In the genomic region with DNA sequence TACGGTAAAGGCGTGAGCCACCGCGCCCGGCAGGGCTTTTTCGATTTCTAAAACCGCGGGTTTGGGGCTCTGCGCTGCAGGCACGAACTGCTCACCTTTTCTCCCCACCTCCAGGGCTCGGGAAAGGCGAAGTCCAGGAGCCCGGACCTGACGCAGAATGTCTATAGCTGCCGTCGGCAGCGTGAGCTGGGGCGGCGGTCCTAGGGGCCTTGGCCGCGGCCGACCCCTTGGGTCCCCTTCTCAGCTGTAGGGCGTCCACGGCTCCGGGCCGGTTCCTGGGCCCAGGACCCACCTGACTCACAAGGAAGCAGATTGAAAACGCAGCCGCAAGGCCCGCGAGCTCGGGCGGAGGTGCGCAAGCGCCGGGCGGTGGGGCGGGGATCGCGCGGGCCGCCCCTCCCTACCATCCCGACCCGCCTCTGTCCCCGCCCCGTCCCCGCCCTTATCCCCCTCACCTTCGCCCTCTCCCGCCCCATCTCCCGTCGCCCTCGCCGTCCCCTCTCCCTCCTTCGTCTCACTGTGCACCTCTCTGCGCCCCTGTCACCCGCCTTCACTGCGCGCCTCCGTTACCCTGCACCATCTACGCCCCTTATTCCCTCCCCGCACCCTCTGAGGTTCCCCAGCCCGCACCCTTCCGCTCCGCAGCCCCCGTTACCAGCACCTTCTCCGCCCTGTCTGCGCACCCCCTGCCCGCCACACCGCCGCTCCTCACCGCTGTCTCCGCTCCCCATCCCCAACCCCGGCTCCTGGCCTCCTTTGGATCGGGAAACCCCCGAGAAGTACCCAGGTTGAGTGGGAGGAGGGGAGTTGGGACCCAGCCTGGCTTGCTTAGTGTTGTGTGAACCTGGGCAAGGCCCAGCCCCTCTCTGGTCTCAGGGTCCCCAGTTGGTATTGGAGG, we compare ENCODE assay signal across 8 cellular contexts. TPM values are rescaled to one million over a fixed set of nuclear protein-coding genes. Genes with fewer than 3 reads are reported as not detected.
DNase-seq lines count a peak whose midpoint lies in the region; ATAC-seq and TF ChIP-seq lines count a peak whose summit lies in the region.

A gene with protein sequence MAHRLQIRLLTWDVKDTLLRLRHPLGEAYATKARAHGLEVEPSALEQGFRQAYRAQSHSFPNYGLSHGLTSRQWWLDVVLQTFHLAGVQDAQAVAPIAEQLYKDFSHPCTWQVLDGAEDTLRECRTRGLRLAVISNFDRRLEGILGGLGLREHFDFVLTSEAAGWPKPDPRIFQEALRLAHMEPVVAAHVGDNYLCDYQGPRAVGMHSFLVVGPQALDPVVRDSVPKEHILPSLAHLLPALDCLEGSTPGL (minus strand): TSS at position 353 of the 898 bp plus-strand sequence. CDS start 2,632 bp downstream, outside the sequence.

- peak; percentile 84 to 94 for ATAC-seq in activated naive CD4-positive, alpha-beta T cell treated with anti-CD3 and anti-CD28 coated beads, Interleukin-2, amount 50 U/mL, for 72 hours
- peak; percentile 77 for ATAC-seq in thoracic aorta (ENCODE audit: insufficient number of reproducible peaks, low FRiP score, low read depth)

- peaks cover 3% of the 10 kb centered on the region for H3K27me3 Mint-ChIP-seq in glutamatergic neuron (ENCODE audit: unreplicated experiment)
- H3K27me3 Mint-ChIP-seq in osteocyte (ENCODE audit: unreplicated experiment) = no peaks in the 10 kb centered on the region

- DNase-seq in EL (peak; percentile 79), H4 (ENCODE audit: low spot score) (peak; percentile 60), SK-N-SH (peak; percentile 98), glutamatergic neuron (peak; percentile 80), osteocyte (ENCODE audit: extremely low spot score, unreplicated experiment) (no peak), thoracic aorta (ENCODE audit: low spot score) (peak; percentile 31)
- DNase-seq in activated naive CD4-positive, alpha-beta T cell treated with anti-CD3 and anti-CD28 coated beads, Interleukin-2, amount 50 U/mL, for 72 hours (ENCODE audit: low spot score in 2 of 2) = peak; percentile 83 to 88

- H3K4me1 Mint-ChIP-seq in glutamatergic neuron (ENCODE audit: low read depth, unreplicated experiment) = no peaks in the 10 kb centered on the region
- H3K4me1 Mint-ChIP-seq in osteocyte (ENCODE audit: unreplicated experiment) = peaks cover 6% of the 10 kb centered on the region

- H3K79me2 ChIP-seq in Loucy (ENCODE audit: insufficient read depth, low read length) (peaks cover 15% of the 10 kb centered on the region), SK-N-SH (ENCODE audit: insufficient read depth) (no peaks in the 10 kb centered on the region)

- POLR2A ChIA-PET in SK-N-SH (lab: Yijun Ruan, JAX) = interaction anchor here (0.9 to 1.0 kb wide), 2 partner anchors 33 to 36 kb away, joined by 4 to 6 read pairs; a partner anchor contains a TSS

- H4K20me1 ChIP-seq in Loucy (ENCODE audit: insufficient read depth, low read length, poor library complexity, severe bottlenecking) = no peaks in the 10 kb centered on the region
- H4K20me1 ChIP-seq in SK-N-SH (ENCODE audit: insufficient read depth) = no peaks in the 10 kb centered on the region

- H3K4me3 Mint-ChIP-seq in glutamatergic neuron (ENCODE audit: unreplicated experiment) (peak within 1 kb of the TSS; percentile 82), osteocyte (ENCODE audit: unreplicated experiment) (peak within 1 kb of the TSS; percentile 79)

- H3K36me3 Mint-ChIP-seq in activated naive CD4-positive, alpha-beta T cell treated with anti-CD3 and anti-CD28 coated beads, Interleukin-2, amount 50 U/mL, for 72 hours = peaks cover 7 to 17% of the 10 kb centered on the region in 2 donors
- no peaks in the 10 kb centered on the region for H3K36me3 Mint-ChIP-seq in glutamatergic neuron (ENCODE audit: unreplicated experiment)
- H3K36me3 Mint-ChIP-seq in osteocyte (ENCODE audit: unreplicated experiment) = peaks cover 7% of the 10 kb centered on the region

- no peaks in the 10 kb centered on the region for H3K9me3 Mint-ChIP-seq in activated naive CD4-positive, alpha-beta T cell treated with anti-CD3 and anti-CD28 coated beads, Interleukin-2, amount 50 U/mL, for 72 hours
- H3K9me3 Mint-ChIP-seq in glutamatergic neuron (ENCODE audit: unreplicated experiment) (peaks cover 5% of the 10 kb centered on the region), osteocyte (ENCODE audit: unreplicated experiment) (no peaks in the 10 kb centered on the region)

- H3K9ac ChIP-seq in Loucy (ENCODE audit: low read depth, low read length, poor library complexity, severe bottlenecking) (peak within 1 kb of the TSS; percentile 81), SK-N-SH (peak within 1 kb of the TSS; percentile 78)

- no peaks in the 10 kb centered on the region for H3K4me1 ChIP-seq in Loucy (ENCODE audit: insufficient read depth, low read length, poor library complexity, severe bottlenecking)
- H3K4me1 ChIP-seq in SK-N-SH (ENCODE audit: control insufficient read depth in 1 of 2, insufficient read depth in 2 of 2, low read depth in 1 of 2, low read length in 1 of 2) = peaks cover 0 to 2% of the 10 kb centered on the region in 2 experiments; a peak in 1 of 4 replicates
- H3K4me1 ChIP-seq in thoracic aorta (ENCODE audit: control insufficient read depth in 1 of 2, low read depth in 2 of 2) = peaks cover 4 to 20% of the 10 kb centered on the region in 2 donors

- CTCF ChIA-PET in SK-N-SH (lab: Yijun Ruan, JAX) = interaction anchor here (0.9 to 1.1 kb wide), 2 partner anchors 25 to 58 kb away, joined by 3 read pairs; no protein-coding TSS in a partner anchor

- peak within 1 kb of the TSS; percentile 86 for H3K27ac Mint-ChIP-seq in activated naive CD4-positive, alpha-beta T cell treated with anti-CD3 and anti-CD28 coated beads, Interleukin-2, amount 50 U/mL, for 72 hours
- H3K27ac Mint-ChIP-seq in glutamatergic neuron (ENCODE audit: unreplicated experiment) = no peak within 1 kb of the TSS
- no peak within 1 kb of the TSS for H3K27ac Mint-ChIP-seq in osteocyte (ENCODE audit: unreplicated experiment)

- H3K36me3 ChIP-seq in Loucy (ENCODE audit: insufficient read depth, low read length) (no peaks in the 10 kb centered on the region), SK-N-SH (replicated peaks in 1 of 2; ENCODE audit: control insufficient read depth in 1 of 2, insufficient read depth in 2 of 2, low read length in 1 of 2) (peaks cover 0 to 14% of the 10 kb centered on the region in 2 experiments), thoracic aorta (peaks cover 18% of the 10 kb centered on the region)

- H3F3A ChIP-seq in Loucy (ENCODE audit: low read depth) (no peaks in the 10 kb centered on the region), SK-N-SH (replicated peaks; ENCODE audit: insufficient read depth) (no peaks in the 10 kb centered on the region)

- H3K27me3 ChIP-seq in Loucy (ENCODE audit: insufficient read depth, low read length, poor library complexity, severe bottlenecking) = no peaks in the 10 kb centered on the region
- H3K27me3 ChIP-seq in SK-N-SH (ENCODE audit: insufficient read depth) = no peaks in the 10 kb centered on the region
- no peaks in the 10 kb centered on the region for H3K27me3 ChIP-seq in thoracic aorta (replicated peaks; ENCODE audit: insufficient read depth)

- H3K4me3 ChIP-seq in Loucy (ENCODE audit: low read length, poor library complexity, severe bottlenecking) (peak within 1 kb of the TSS; percentile 92), SK-N-SH (ENCODE audit: low read depth in 2 of 2, low read length in 1 of 2) (peak within 1 kb of the TSS; percentile 65 to 74), thoracic aorta (peak within 1 kb of the TSS; percentile 100)

- H3K9me3 ChIP-seq in Loucy (ENCODE audit: insufficient read depth, low read depth, low read length) (no peaks in the 10 kb centered on the region), SK-N-SH (no peaks in the 10 kb centered on the region), thoracic aorta (no peaks in the 10 kb centered on the region)

- H3K9me2 ChIP-seq in Loucy (replicated peaks; ENCODE audit: low read depth, low read length) (no peaks in the 10 kb centered on the region), SK-N-SH (no peaks in the 10 kb centered on the region)

- H2AFZ ChIP-seq in Loucy (ENCODE audit: low read length) (peak within 1 kb of the TSS; percentile 98), SK-N-SH (ENCODE audit: low read depth) (peak within 1 kb of the TSS; percentile 90)

- WGBS in SK-N-SH (ENCODE audit: low lambda C conversion rate) = 6% methylated on average over 53 of the region's 74 CpGs

- H3K27ac ChIP-seq in SK-N-SH (ENCODE audit: low read depth in 2 of 2, low read length in 1 of 2) = peak within 1 kb of the TSS in 1 of 2 experiments; percentile 35; a peak in 1 of 4 replicates
- H3K27ac ChIP-seq in thoracic aorta = peak within 1 kb of the TSS; percentile 77 to 79

- H3K4me2 ChIP-seq in Loucy (ENCODE audit: low read depth, low read length, poor library complexity, severe bottlenecking) (peak within 1 kb of the TSS; percentile 68), SK-N-SH (peak within 1 kb of the TSS; percentile 90)

- TF ChIP-seq EP300 in SK-N-SH (IDR thresholded peaks at IDR 0.05; ENCODE audit: borderline replicate concordance in 1 of 2, low read depth in 1 of 2, low read length in 1 of 2) = no peak

- TF ChIP-seq CTCF in Loucy (conservative IDR thresholded peaks at IDR 0.05; ENCODE audit: low read length) (no peak), SK-N-SH (IDR thresholded peaks at IDR 0.05) (no peak), glutamatergic neuron (IDR thresholded peaks at IDR 0.05; ENCODE audit: partially characterized antibody, unreplicated experiment) (no peak), osteocyte (IDR thresholded peaks at IDR 0.05) (no peak), thoracic aorta (IDR thresholded peaks at IDR 0.05) (no peak)

- no peak for TF ChIP-seq RAD21 in SK-N-SH (IDR thresholded peaks at IDR 0.05; ENCODE audit: low read length)

TF ChIP-seq in SK-N-SH, 30 proteins besides CTCF, POLR2A, EP300 and RAD21 (continues in another document):
- no peak for TF ChIP-seq NFIC (IDR thresholded peaks at IDR 0.05; ENCODE audit: borderline replicate concordance)
- peak; percentile 33; the same call in 1 of the 2 replicates for TF ChIP-seq MXI1 (IDR thresholded peaks at IDR 0.05; ENCODE audit: low read depth, low read length)
- TF ChIP-seq POLR2AphosphoS5 (IDR thresholded peaks at IDR 0.05; ENCODE audit: low read depth, low read length) = peak; percentile 85
- peak; percentile 85 for TF ChIP-seq NRF1 (IDR thresholded peaks at IDR 0.05; ENCODE audit: low read depth, low read length)

RNA-seq across cellular contexts. Expression of the gene that starts here (rescaled TPM):
- 13.8 and 14.5 TPM in 2 replicates for total RNA-seq in H4 (2014; rRNA removed; shearing (Covaris generic))
- polyA plus RNA-seq in SK-N-SH (2012; rRNA removed) = 17.1 and 20.4 TPM in 2 replicates
- 7.2 and 11.6 TPM in 2 replicates for polyA plus RNA-seq in SK-N-SH (2012; cell fraction: cytosol; rRNA removed)
- 41.5 and 42.8 TPM in 2 replicates for polyA plus RNA-seq in SK-N-SH (2012; cell fraction: nucleus; rRNA removed)
- 10 to 100 TPM; 17.7 to 23.2 TPM for total RNA-seq in activated naive CD4-positive, alpha-beta T cell treated with anti-CD3 and anti-CD28 coated beads, Interleukin-2, amount 50 U/mL, for 72 hours
- 7.2 TPM for total RNA-seq in glutamatergic neuron (ENCODE audit: unreplicated experiment)
- 12.2 and 12.7 TPM in 2 replicates for total RNA-seq in osteocyte
- total RNA-seq in thoracic aorta = 10 to 100 TPM; 17.6 to 30.1 TPM

Comparison
In these comparisons a context has a peak if more than half of its experiments do, and no peak if none do; other contexts are left out.
1. H3K27ac Mint-ChIP-seq: peak in activated naive CD4-positive, alpha-beta T cell treated with anti-CD3 and anti-CD28 coated beads, Interleukin-2, amount 50 U/mL, for 72 hours (2 of 2); none in glutamatergic neuron (single experiment) and osteocyte (single experiment).
2. Peak in every context shown above with its lines, with median percentiles within 50 percentile points of each other: H3K4me3 ChIP-seq.